In genomic region chr18:77062518-77063003, GRCh38 we compare ENCODE assay signal across 8 cellular contexts.
DNase-seq lines count a peak whose midpoint lies in the region; ATAC-seq and TF ChIP-seq lines count a peak whose summit lies in the region.

No MANE protein-coding gene starts in this region.

- H3K4me2 ChIP-seq in BLaER1 treated with 17β-estradiol and CSF1 and Interleukin-3, amounts not matched to agents 10 nM and 100 nM: peak overlapping the region; percentile 69 to 93 (median 84)

- H3K27me3 Mint-ChIP-seq in activated CD8-positive, alpha-beta memory T cell treated with anti-CD3 and anti-CD28 coated beads, Interleukin-2, amount 10 ng/mL, durations not matched to agents 7 days and 5 days: no peaks in the 10 kb centered on the region
- peaks cover 2% of the 10 kb centered on the region for H3K27me3 Mint-ChIP-seq in glutamatergic neuron (ENCODE audit: unreplicated experiment)

- peak overlapping the region; percentile 95 to 99 (median 98) for H3K27ac ChIP-seq in BLaER1 treated with 17β-estradiol and CSF1 and Interleukin-3, amounts not matched to agents 10 nM and 100 nM
- H3K27ac ChIP-seq in right atrium auricular region (peak overlapping the region; percentile 53 to 71), vagina (peak overlapping the region; percentile 7)

- H4K20me1 ChIP-seq in BLaER1 treated with 17β-estradiol and CSF1 and Interleukin-3, amounts not matched to agents 10 nM and 100 nM: no peaks in the 10 kb centered on the region

- peaks cover 86% of the 10 kb centered on the region for H3K4me1 Mint-ChIP-seq in activated CD8-positive, alpha-beta memory T cell treated with anti-CD3 and anti-CD28 coated beads, Interleukin-2, amount 10 ng/mL, durations not matched to agents 7 days and 5 days
- H3K4me1 Mint-ChIP-seq in glutamatergic neuron (ENCODE audit: low read depth, unreplicated experiment): peaks cover 17% of the 10 kb centered on the region

- peak; percentile 69 for ATAC-seq in GM19452 (IDR thresholded peaks at IDR 0.05; ENCODE audit: unreplicated experiment)
- ATAC-seq in HG03521 (IDR thresholded peaks at IDR 0.05; ENCODE audit: unreplicated experiment): peak; percentile 52
- ATAC-seq in activated CD8-positive, alpha-beta memory T cell treated with anti-CD3 and anti-CD28 coated beads, Interleukin-2, amount 10 ng/mL, durations not matched to agents 7 days and 5 days: peak; percentile 52

- H3K9me3 ChIP-seq in BLaER1 treated with 17β-estradiol and CSF1 and Interleukin-3, amounts not matched to agents 10 nM and 100 nM (replicated peaks in 1 of 11): peaks cover 0 to 36% (median 6%) of the 10 kb centered on the region in 11 experiments; a peak in 11 of 22 replicates
- H3K9me3 ChIP-seq in right atrium auricular region (no peaks in the 10 kb centered on the region), vagina (no peaks in the 10 kb centered on the region)

- peaks cover 43 to 82% (median 72%) of the 10 kb centered on the region in 11 experiments for H3K36me3 ChIP-seq in BLaER1 treated with 17β-estradiol and CSF1 and Interleukin-3, amounts not matched to agents 10 nM and 100 nM
- H3K36me3 ChIP-seq in right atrium auricular region: peaks cover 15% of the 10 kb centered on the region
- no peaks in the 10 kb centered on the region for H3K36me3 ChIP-seq in vagina

- intact Hi-C loops in vagina (cut with DNase I): no loop called here

- TF ChIP-seq CTCF in right atrium auricular region (IDR thresholded peaks at IDR 0.05) (no peak), vagina (IDR thresholded peaks at IDR 0.05) (no peak), glutamatergic neuron (IDR thresholded peaks at IDR 0.05; ENCODE audit: partially characterized antibody, unreplicated experiment) (no peak)

- peaks cover 80 to 94% (median 90%) of the 10 kb centered on the region in 10 experiments for H3K4me1 ChIP-seq in BLaER1 treated with 17β-estradiol and CSF1 and Interleukin-3, amounts not matched to agents 10 nM and 100 nM
- H3K4me1 ChIP-seq in right atrium auricular region: peaks cover 3 to 49% of the 10 kb centered on the region in 2 donors
- H3K4me1 ChIP-seq in vagina: peaks cover 40% of the 10 kb centered on the region

- peak overlapping the region; percentile 100 for H3K27ac Mint-ChIP-seq in activated CD8-positive, alpha-beta memory T cell treated with anti-CD3 and anti-CD28 coated beads, Interleukin-2, amount 10 ng/mL, durations not matched to agents 7 days and 5 days
- H3K27ac Mint-ChIP-seq in glutamatergic neuron (ENCODE audit: unreplicated experiment): no peak overlapping the region

- H3K4me3 Mint-ChIP-seq in activated CD8-positive, alpha-beta memory T cell treated with anti-CD3 and anti-CD28 coated beads, Interleukin-2, amount 10 ng/mL, durations not matched to agents 7 days and 5 days: peak overlapping the region; percentile 74
- no peak overlapping the region for H3K4me3 Mint-ChIP-seq in glutamatergic neuron (ENCODE audit: unreplicated experiment)

- H3K36me3 Mint-ChIP-seq in activated CD8-positive, alpha-beta memory T cell treated with anti-CD3 and anti-CD28 coated beads, Interleukin-2, amount 10 ng/mL, durations not matched to agents 7 days and 5 days: peaks cover 70% of the 10 kb centered on the region
- peaks cover 10% of the 10 kb centered on the region for H3K36me3 Mint-ChIP-seq in glutamatergic neuron (ENCODE audit: unreplicated experiment)

- H3K27me3 ChIP-seq in BLaER1 treated with 17β-estradiol and CSF1 and Interleukin-3, amounts not matched to agents 10 nM and 100 nM: no peaks in the 10 kb centered on the region
- H3K27me3 ChIP-seq in right atrium auricular region (no peaks in the 10 kb centered on the region), vagina (no peaks in the 10 kb centered on the region)

- H3K4me3 ChIP-seq in BLaER1 treated with 17β-estradiol and CSF1 and Interleukin-3, amounts not matched to agents 10 nM and 100 nM: peak overlapping the region in 3 of 10 experiments; percentile 20 to 49 (median 31); a peak in 4 of 20 replicates
- H3K4me3 ChIP-seq in right atrium auricular region: no peak overlapping the region
- H3K4me3 ChIP-seq in vagina: no peak overlapping the region

- H3K9ac ChIP-seq in BLaER1 treated with 17β-estradiol and CSF1 and Interleukin-3, amounts not matched to agents 10 nM and 100 nM: peak overlapping the region; percentile 66 to 87 (median 81)

- no peak for TF ChIP-seq POLR2A in vagina (IDR thresholded peaks at IDR 0.05)

- H3K9me3 Mint-ChIP-seq in activated CD8-positive, alpha-beta memory T cell treated with anti-CD3 and anti-CD28 coated beads, Interleukin-2, amount 10 ng/mL, durations not matched to agents 7 days and 5 days (ENCODE audit: low read depth): no peaks in the 10 kb centered on the region
- H3K9me3 Mint-ChIP-seq in glutamatergic neuron (ENCODE audit: unreplicated experiment): peaks cover 2% of the 10 kb centered on the region

- CTCF ChIA-PET in activated CD8-positive, alpha-beta memory T cell treated with anti-CD3 and anti-CD28 coated beads, Interleukin-2, amount 10 ng/mL, durations not matched to agents 7 days and 5 days (lab: Charles Lee): interaction anchor here (1.0 to 4.1 kb wide), 15 partner anchors 8 to 260 kb away, joined by 3 to 33 read pairs (median 4); no protein-coding TSS in a partner anchor

- DNase-seq in activated CD8-positive, alpha-beta memory T cell treated with anti-CD3 and anti-CD28 coated beads, Interleukin-2, amount 10 ng/mL, durations not matched to agents 7 days and 5 days: peak; percentile 90
- peak; percentile 36 for DNase-seq in right atrium auricular region (ENCODE audit: low spot score)
- DNase-seq in vagina (ENCODE audit: extremely low spot score in 2 of 2): no peak
- DNase-seq in DMS53 (lab: John Stamatoyannopoulos, UW): no peak
- DNase-seq in glutamatergic neuron: no peak

Comparison
In these comparisons a context has a peak if more than half of its experiments do, and no peak if none do; other contexts are left out.
1. H3K27ac ChIP-seq: peak in every context shown above with its lines; median percentile 98 in BLaER1 treated with 17β-estradiol and CSF1 and Interleukin-3, amounts not matched to agents 10 nM and 100 nM; 62 in right atrium auricular region; 7 in vagina.
2. DNase-seq: peak in activated CD8-positive, alpha-beta memory T cell treated with anti-CD3 and anti-CD28 coated beads, Interleukin-2, amount 10 ng/mL, durations not matched to agents 7 days and 5 days (single experiment) and right atrium auricular region (single experiment); none in vagina (0 of 2), DMS53 (single experiment) and glutamatergic neuron (single experiment).
3. Peak in every context shown above with its lines, with median percentiles within 50 percentile points of each other: ATAC-seq.